Comparison of ENCODE assay signal across 9 cellular contexts in the genomic region with DNA sequence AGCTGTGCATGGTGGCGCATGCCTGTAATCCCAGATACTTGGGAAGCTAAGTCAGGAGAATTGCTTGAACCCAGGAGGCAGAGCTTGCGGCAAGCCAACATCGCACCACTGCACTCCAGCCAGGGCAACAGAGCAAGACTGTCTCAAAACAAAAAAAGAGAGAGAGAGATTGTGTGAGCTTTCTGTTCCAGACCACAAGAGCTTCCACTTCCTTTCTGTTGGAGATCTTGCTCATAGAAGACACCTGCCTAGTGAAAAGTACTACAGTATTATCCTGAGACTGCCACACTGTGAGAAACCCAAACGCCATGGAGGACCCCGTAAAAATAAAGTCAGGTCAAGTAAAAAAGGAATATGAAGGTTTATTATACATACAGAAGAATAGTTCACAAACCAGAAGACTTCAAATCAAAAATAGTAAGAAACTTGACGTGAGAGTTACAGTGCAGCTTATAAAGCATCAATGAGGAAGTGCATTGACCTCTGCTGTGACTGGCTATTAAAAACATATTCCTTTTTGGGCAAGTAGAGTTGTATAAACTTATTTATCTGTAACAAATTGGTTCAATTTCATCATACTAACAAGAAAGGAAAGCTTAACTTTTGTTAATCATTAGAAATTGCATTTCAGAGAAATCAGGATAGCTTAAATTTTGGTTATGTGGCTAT. TPM values are rescaled to one million over a fixed set of nuclear protein-coding genes. Genes with fewer than 3 reads are reported as not detected.
DNase-seq lines count a peak whose midpoint lies in the region; ATAC-seq and TF ChIP-seq lines count a peak whose summit lies in the region.
"Had no signal": no experiment of that assay in that cellular context is flagged by ENCODE, and none has a peak within 500 bp of the region (broad histone marks: within the 10 kb centered on the region; RNA-seq: fewer than 3 reads in every experiment).

No MANE protein-coding gene starts in this region.

- no peaks in the 10 kb centered on the region for H3K27me3 Mint-ChIP-seq in CD8-positive, alpha-beta memory T cell
- no peaks in the 10 kb centered on the region for H3K27me3 Mint-ChIP-seq in activated CD4-positive, alpha-beta memory T cell treated with anti-CD3 and anti-CD28 coated beads for 36 hours

- DNase-seq in CD8-positive, alpha-beta memory T cell: peak in 3 of 5 donors; percentile 51 to 66 (median 64)
- DNase-seq in activated CD4-positive, alpha-beta memory T cell treated with anti-CD3 and anti-CD28 coated beads for 36 hours: peak; percentile 46
- DNase-seq in A673 (ENCODE audit: low spot score): no peak
- DNase-seq in NCI-H510A treated with DMSO at 0.1 percent for 48 hours (lab: John Stamatoyannopoulos, UW): no peak
- DNase-seq in activated CD8-positive, alpha-beta memory T cell treated with anti-CD3 and anti-CD28 coated beads, Interleukin-2, amount 50 U/mL, for 4 hours: no peak
- DNase-seq in NCI-H1092 treated with DMSO at 0.1 percent for 48 hours (lab: John Stamatoyannopoulos, UW): no peak
- DNase-seq: WERI-Rb-1 had no signal

- BruUV-seq in A673 (replicated peaks; lab: Mats Ljungman, UMichigan): no TSS peak

- H3K27me3 ChIP-seq in CD8-positive, alpha-beta memory T cell (ENCODE audit: insufficient read depth, low read length, poor library complexity, severe bottlenecking): no peaks in the 10 kb centered on the region
- no peaks in the 10 kb centered on the region for H3K27me3 ChIP-seq in A673 (replicated peaks; ENCODE audit: insufficient read depth, low read depth, low read length, poor library complexity)

- peaks cover 0 to 5% (median 0%) of the 10 kb centered on the region in 5 donors for H3K9me3 Mint-ChIP-seq in CD8-positive, alpha-beta memory T cell
- H3K9me3 Mint-ChIP-seq in activated CD4-positive, alpha-beta memory T cell treated with anti-CD3 and anti-CD28 coated beads for 36 hours: peaks cover 6% of the 10 kb centered on the region

- no peaks in the 10 kb centered on the region for H3K36me3 ChIP-seq in CD8-positive, alpha-beta memory T cell (ENCODE audit: insufficient read depth, low read length)
- no peaks in the 10 kb centered on the region for H3K36me3 ChIP-seq in A673 (ENCODE audit: insufficient read depth, low read length, poor library complexity, severe bottlenecking)
- H3K36me3 ChIP-seq: WERI-Rb-1 had no signal

- H3K4me3 ChIP-seq in CD8-positive, alpha-beta memory T cell (ENCODE audit: low read length): peak overlapping the region; percentile 28
- H3K4me3 ChIP-seq in A673 (ENCODE audit: low read depth, low read length, poor library complexity, severe bottlenecking): no peak overlapping the region

- intact Hi-C loops in activated CD4-positive, alpha-beta memory T cell treated with anti-CD3 and anti-CD28 coated beads for 36 hours (cut with micrococcal nuclease): no loop called here
- intact Hi-C loops in A673 (cut with micrococcal nuclease; ENCODE audit: unreplicated experiment): no loop called here

- peak; percentile 62 for ATAC-seq in GM19397 (IDR thresholded peaks at IDR 0.05; ENCODE audit: unreplicated experiment)
- peak; percentile 78 for ATAC-seq in HG03196 (IDR thresholded peaks at IDR 0.05; ENCODE audit: unreplicated experiment)

- peak overlapping the region; percentile 77 to 98 (median 88) for H3K27ac Mint-ChIP-seq in CD8-positive, alpha-beta memory T cell
- peak overlapping the region; percentile 67 for H3K27ac Mint-ChIP-seq in activated CD4-positive, alpha-beta memory T cell treated with anti-CD3 and anti-CD28 coated beads for 36 hours

- CTCF ChIA-PET in CD8-positive, alpha-beta memory T cell (lab: Charles Lee): interaction anchor here (0.6 to 1.3 kb wide), 4 partner anchors 13 to 114 kb away, joined by 3 to 4 read pairs (median 4); no protein-coding TSS in a partner anchor
- CTCF ChIA-PET in activated CD4-positive, alpha-beta memory T cell treated with anti-CD3 and anti-CD28 coated beads for 36 hours (lab: Charles Lee): interaction anchor here (0.6 to 1.2 kb wide), 2 partner anchors 10 to 13 kb away, joined by 5 to 7 read pairs; no protein-coding TSS in a partner anchor
- CTCF ChIA-PET in A673 (lab: Charles Lee): no interaction called here

- H3K9me3 ChIP-seq in CD8-positive, alpha-beta memory T cell (ENCODE audit: low read length): no peaks in the 10 kb centered on the region
- no peaks in the 10 kb centered on the region for H3K9me3 ChIP-seq in A673 (ENCODE audit: low read depth, low read length, poor library complexity, severe bottlenecking)

- H3K4me1 Mint-ChIP-seq in CD8-positive, alpha-beta memory T cell: peaks cover 56 to 85% (median 82%) of the 10 kb centered on the region in 3 donors
- peaks cover 52% of the 10 kb centered on the region for H3K4me1 Mint-ChIP-seq in activated CD4-positive, alpha-beta memory T cell treated with anti-CD3 and anti-CD28 coated beads for 36 hours (ENCODE audit: low read depth)

- peaks cover 0 to 10% (median 0%) of the 10 kb centered on the region in 3 donors for H3K36me3 Mint-ChIP-seq in CD8-positive, alpha-beta memory T cell
- H3K36me3 Mint-ChIP-seq in activated CD4-positive, alpha-beta memory T cell treated with anti-CD3 and anti-CD28 coated beads for 36 hours: peaks cover 1% of the 10 kb centered on the region

- TF ChIP-seq CTCF in A673 (conservative IDR thresholded peaks at IDR 0.05; ENCODE audit: low read depth, low read length): no peak

- peaks cover 43% of the 10 kb centered on the region for H3K4me1 ChIP-seq in CD8-positive, alpha-beta memory T cell (ENCODE audit: insufficient read depth, low read length)
- H3K4me1 ChIP-seq in A673 (ENCODE audit: insufficient read depth, low read length, poor library complexity, severe bottlenecking): no peaks in the 10 kb centered on the region

- POLR2A ChIA-PET in CD8-positive, alpha-beta memory T cell (lab: Charles Lee): interaction anchor here (0.6 to 1.3 kb wide), 4 partner anchors 44 to 257 kb away, joined by 3 to 4 read pairs (median 3); no protein-coding TSS in a partner anchor
- POLR2A ChIA-PET in activated CD4-positive, alpha-beta memory T cell treated with anti-CD3 and anti-CD28 coated beads for 36 hours (lab: Charles Lee): no interaction called here
- POLR2A ChIA-PET in A673 (lab: Charles Lee; ENCODE audit: low non-redundant PET): no interaction called here

- H3K4me3 Mint-ChIP-seq in CD8-positive, alpha-beta memory T cell: peak overlapping the region; percentile 36 to 81 (median 72)
- peak overlapping the region; percentile 58 for H3K4me3 Mint-ChIP-seq in activated CD4-positive, alpha-beta memory T cell treated with anti-CD3 and anti-CD28 coated beads for 36 hours

- no peak overlapping the region for H3K27ac ChIP-seq in CD8-positive, alpha-beta memory T cell (ENCODE audit: low read depth, low read length)
- H3K27ac ChIP-seq in A673 (ENCODE audit: low read depth, low read length, poor library complexity, severe bottlenecking): no peak overlapping the region
- H3K27ac ChIP-seq: WERI-Rb-1 had no signal

RNA-seq across cellular contexts. Expression of gene EMB, which starts 4.3 kb away (rescaled TPM):
- total RNA-seq in CD8-positive, alpha-beta memory T cell: 100 to 1,000 TPM; 140 to 145 TPM
- 220 TPM for polyA plus RNA-seq in CD8-positive, alpha-beta memory T cell
- total RNA-seq in activated CD4-positive, alpha-beta memory T cell treated with anti-CD3 and anti-CD28 coated beads for 36 hours: 10 to 100 TPM; 87.6 to 90.2 TPM
- 18.9 and 21.8 TPM in 2 replicates for total RNA-seq in A673 (2021)

Comparison
In these comparisons a context has a peak if more than half of its experiments do, and no peak if none do; other contexts are left out.
1. DNase-seq: peak in CD8-positive, alpha-beta memory T cell (3 of 5) and activated CD4-positive, alpha-beta memory T cell treated with anti-CD3 and anti-CD28 coated beads for 36 hours (single experiment); none in A673 (single experiment), NCI-H510A treated with DMSO at 0.1 percent for 48 hours (single experiment), activated CD8-positive, alpha-beta memory T cell treated with anti-CD3 and anti-CD28 coated beads, Interleukin-2, amount 50 U/mL, for 4 hours (single experiment) and NCI-H1092 treated with DMSO at 0.1 percent for 48 hours (single experiment).